ENCODE assay signal across 10 cellular contexts in genomic region chr1:178057131-178057765, GRCh38. TPM values are rescaled to one million over a fixed set of nuclear protein-coding genes. Genes with fewer than 3 reads are reported as not detected.
DNase-seq lines count a peak whose midpoint lies in the region; ATAC-seq and TF ChIP-seq lines count a peak whose summit lies in the region.
"Had no signal": no experiment of that assay in that cellular context is flagged by ENCODE, and none has a peak within 500 bp of the region (broad histone marks: within the 10 kb centered on the region; RNA-seq: fewer than 3 reads in every experiment).

No MANE protein-coding gene starts in this region.

- intact Hi-C loops in dendritic cell treated with granulocyte-macrophage colony-stimulating factor and Interleukin-4, amounts not matched to agents 40 ng/mL and 50 ng/mL, for 4 days (cut with micrococcal nuclease), result loop anchor here (2.0 to 5.0 kb wide), 2 partner anchors 36 to 75 kb away; no protein-coding TSS in a partner anchor
- intact Hi-C loops in thyroid gland (cut with DNase I), result no loop called here

- no peak overlapping the region for H3K4me3 Mint-ChIP-seq in dendritic cell treated with granulocyte-macrophage colony-stimulating factor and Interleukin-4, amounts not matched to agents 40 ng/mL and 50 ng/mL, for 4 days
- no peak overlapping the region for H3K4me3 Mint-ChIP-seq in CD8-positive, alpha-beta memory T cell
- no peak overlapping the region for H3K4me3 Mint-ChIP-seq in immature natural killer cell
- H3K4me3 Mint-ChIP-seq: activated CD4-positive, alpha-beta T cell treated with anti-CD3 and anti-CD28 coated beads, Interleukin-2, amount 10 ng/mL, durations not matched to agents 7 days and 5 days; endodermal cell had no signal

- peak overlapping the region; percentile 80 for H3K27ac Mint-ChIP-seq in dendritic cell treated with granulocyte-macrophage colony-stimulating factor and Interleukin-4, amounts not matched to agents 40 ng/mL and 50 ng/mL, for 4 days
- no peak overlapping the region for H3K27ac Mint-ChIP-seq in CD8-positive, alpha-beta memory T cell
- H3K27ac Mint-ChIP-seq in immature natural killer cell, result no peak overlapping the region
- H3K27ac Mint-ChIP-seq: activated CD4-positive, alpha-beta T cell treated with anti-CD3 and anti-CD28 coated beads, Interleukin-2, amount 10 ng/mL, durations not matched to agents 7 days and 5 days had no signal

- DNase-seq in NOMO-1 treated with DMSO at 0.1 percent for 48 hours (lab: John Stamatoyannopoulos, UW; ENCODE audit: unreplicated experiment), result peak; percentile 37
- DNase-seq in lung (ENCODE audit: low spot score), result no peak
- DNase-seq in thyroid gland, result no peak
- DNase-seq in pons (ENCODE audit: low spot score), result no peak
- no peak for DNase-seq in CD8-positive, alpha-beta memory T cell
- DNase-seq in immature natural killer cell, result no peak
- DNase-seq: activated CD4-positive, alpha-beta T cell treated with anti-CD3 and anti-CD28 coated beads, Interleukin-2, amount 10 ng/mL, durations not matched to agents 7 days and 5 days; ovary had no signal

- H3K9me3 ChIP-seq in lung (ENCODE audit: control insufficient read depth in 2 of 2, insufficient read depth in 1 of 2, low read length in 1 of 2) (no peaks in the 10 kb centered on the region), thyroid gland (no peaks in the 10 kb centered on the region)
- no peaks in the 10 kb centered on the region for H3K9me3 ChIP-seq in CD8-positive, alpha-beta memory T cell (ENCODE audit: low read length)
- H3K9me3 ChIP-seq: ovary had no signal

- H3K27ac ChIP-seq in lung (ENCODE audit: low read depth in 1 of 2, low read length in 1 of 2) (peak overlapping the region; percentile 73 to 85), thyroid gland (peak overlapping the region; percentile 53 to 63 (median 60))
- H3K27ac ChIP-seq in CD8-positive, alpha-beta memory T cell (ENCODE audit: low read depth, low read length), result no peak overlapping the region

- POLR2A ChIA-PET in CD8-positive, alpha-beta memory T cell (lab: Charles Lee), result no interaction called here

- H3K36me3 ChIP-seq in lung (ENCODE audit: control insufficient read depth in 2 of 2, insufficient read depth in 2 of 2, low read length in 2 of 2) (no peaks in the 10 kb centered on the region), thyroid gland (no peaks in the 10 kb centered on the region)
- no peaks in the 10 kb centered on the region for H3K36me3 ChIP-seq in CD8-positive, alpha-beta memory T cell (ENCODE audit: insufficient read depth, low read length)
- H3K36me3 ChIP-seq: ovary had no signal

- peaks cover 13 to 43% of the 10 kb centered on the region in 2 donors for H3K4me1 ChIP-seq in lung (ENCODE audit: control insufficient read depth in 2 of 2, insufficient read depth in 2 of 2, low read length in 2 of 2)
- H3K4me1 ChIP-seq in thyroid gland, result peaks cover 0 to 33% of the 10 kb centered on the region in 2 donors
- H3K4me1 ChIP-seq in CD8-positive, alpha-beta memory T cell (ENCODE audit: insufficient read depth, low read length), result no peaks in the 10 kb centered on the region

- no peaks in the 10 kb centered on the region for H3K27me3 ChIP-seq in lung (ENCODE audit: control insufficient read depth, insufficient read depth)
- no peaks in the 10 kb centered on the region for H3K27me3 ChIP-seq in thyroid gland
- no peaks in the 10 kb centered on the region for H3K27me3 ChIP-seq in CD8-positive, alpha-beta memory T cell (ENCODE audit: insufficient read depth, low read length, poor library complexity, severe bottlenecking)
- H3K27me3 ChIP-seq: ovary had no signal

- TF ChIP-seq CTCF in lung (IDR thresholded peaks at IDR 0.05; ENCODE audit: control extremely low read depth, extremely low read depth), result no peak
- TF ChIP-seq CTCF in thyroid gland (IDR thresholded peaks at IDR 0.05), result no peak

- no peak for TF ChIP-seq POLR2A in thyroid gland (IDR thresholded peaks at IDR 0.05)

- 57 to 69% methylated on average over 11 of the region's 11 CpGs for WGBS in lung, 2 donors
- 75 to 78% methylated on average over 11 of the region's 11 CpGs for WGBS in thyroid gland, 2 donors

- H3K36me3 Mint-ChIP-seq in dendritic cell treated with granulocyte-macrophage colony-stimulating factor and Interleukin-4, amounts not matched to agents 40 ng/mL and 50 ng/mL, for 4 days (ENCODE audit: low read depth), result no peaks in the 10 kb centered on the region
- H3K36me3 Mint-ChIP-seq in CD8-positive, alpha-beta memory T cell, result no peaks in the 10 kb centered on the region
- H3K36me3 Mint-ChIP-seq in immature natural killer cell, result no peaks in the 10 kb centered on the region

- H3K4me3 ChIP-seq in lung (no peak overlapping the region), thyroid gland (replicated peaks in 1 of 3) (no peak overlapping the region)
- no peak overlapping the region for H3K4me3 ChIP-seq in CD8-positive, alpha-beta memory T cell (ENCODE audit: low read length)
- H3K4me3 ChIP-seq: ovary had no signal

- peaks cover 60% of the 10 kb centered on the region for H3K4me1 Mint-ChIP-seq in dendritic cell treated with granulocyte-macrophage colony-stimulating factor and Interleukin-4, amounts not matched to agents 40 ng/mL and 50 ng/mL, for 4 days (ENCODE audit: low read depth)
- no peaks in the 10 kb centered on the region for H3K4me1 Mint-ChIP-seq in CD8-positive, alpha-beta memory T cell
- H3K4me1 Mint-ChIP-seq in immature natural killer cell, result no peaks in the 10 kb centered on the region
- H3K4me1 Mint-ChIP-seq: activated CD4-positive, alpha-beta T cell treated with anti-CD3 and anti-CD28 coated beads, Interleukin-2, amount 10 ng/mL, durations not matched to agents 7 days and 5 days had no signal

- CTCF ChIA-PET in CD8-positive, alpha-beta memory T cell (lab: Charles Lee), result no interaction called here

- no peaks in the 10 kb centered on the region for H3K9me3 Mint-ChIP-seq in dendritic cell treated with granulocyte-macrophage colony-stimulating factor and Interleukin-4, amounts not matched to agents 40 ng/mL and 50 ng/mL, for 4 days
- peaks cover 0 to 5% (median 2%) of the 10 kb centered on the region in 5 donors for H3K9me3 Mint-ChIP-seq in CD8-positive, alpha-beta memory T cell
- H3K9me3 Mint-ChIP-seq in immature natural killer cell, result peaks cover 0 to 14% (median 3%) of the 10 kb centered on the region in 6 donors
- H3K9me3 Mint-ChIP-seq: activated CD4-positive, alpha-beta T cell treated with anti-CD3 and anti-CD28 coated beads, Interleukin-2, amount 10 ng/mL, durations not matched to agents 7 days and 5 days; endodermal cell had no signal

- ATAC-seq in lung (ENCODE audit: insufficient read depth, low FRiP score), result no peak

- no peaks in the 10 kb centered on the region for H3K27me3 Mint-ChIP-seq in dendritic cell treated with granulocyte-macrophage colony-stimulating factor and Interleukin-4, amounts not matched to agents 40 ng/mL and 50 ng/mL, for 4 days
- peaks cover 0 to 1% of the 10 kb centered on the region in 2 donors for H3K27me3 Mint-ChIP-seq in CD8-positive, alpha-beta memory T cell
- H3K27me3 Mint-ChIP-seq in immature natural killer cell (ENCODE audit: low read depth in 3 of 3), result peaks cover 0 to 7% (median 3%) of the 10 kb centered on the region in 3 donors
- H3K27me3 Mint-ChIP-seq: activated CD4-positive, alpha-beta T cell treated with anti-CD3 and anti-CD28 coated beads, Interleukin-2, amount 10 ng/mL, durations not matched to agents 7 days and 5 days had no signal

RNA-seq across cellular contexts. Expression of gene RASAL2, which starts 36.7 kb away (rescaled TPM):
- total RNA-seq in lung (10 to 100 TPM; 26.3 to 34.8 TPM), thyroid gland (10 to 100 TPM; 17.9 to 27.3 (median 23.5) TPM)
- polyA plus RNA-seq in lung (1 to 10 TPM; 4.9 to 5.2 TPM), immature natural killer cell (not detected)
- under 1 TPM; 0.04 to 0.07 TPM for total RNA-seq in CD8-positive, alpha-beta memory T cell
- polyA plus RNA-seq in CD8-positive, alpha-beta memory T cell, result not detected
- total RNA-seq: activated CD4-positive, alpha-beta T cell treated with anti-CD3 and anti-CD28 coated beads, Interleukin-2, amount 10 ng/mL, durations not matched to agents 7 days and 5 days had no signal

Comparison
In these comparisons a context has a peak if more than half of its experiments do, and no peak if none do; other contexts are left out.
1. RNA of gene RASAL2, which starts 36.7 kb away (total RNA-seq): 26.3 to 34.8 TPM in lung and 17.9 to 27.3 TPM in thyroid gland; 0.04 to 0.07 TPM in CD8-positive, alpha-beta memory T cell; every median in the first group is over 10 times any median in the second.